ENCODE assay signal across 1 cellular context in the genomic region with DNA sequence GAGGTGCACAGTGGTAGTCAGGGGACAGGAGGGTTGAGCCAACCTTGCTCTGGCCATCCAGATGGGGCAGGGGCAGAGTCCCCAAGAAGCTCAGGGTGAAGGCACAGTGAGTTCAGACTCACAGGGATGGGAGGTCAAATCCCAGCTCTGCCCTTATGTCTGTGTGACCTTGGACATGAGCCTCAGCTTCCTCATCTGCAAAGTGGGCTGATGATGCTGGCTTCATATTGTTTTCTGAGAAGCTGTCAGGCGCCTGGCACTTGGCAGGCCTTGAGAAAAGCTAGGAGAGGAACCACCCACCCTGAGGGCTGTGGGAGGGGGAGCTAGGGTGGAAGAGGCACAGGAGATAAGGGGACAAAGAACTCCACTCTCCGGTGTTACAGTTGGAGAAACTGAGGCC.
TF ChIP-seq lines count a peak whose summit lies in the region.

No MANE protein-coding gene starts in this region.

TF ChIP-seq in HCT116, 20 proteins besides CTCF, POLR2A, EP300 and RAD21 (continued from another document):
- TF ChIP-seq, protein P1, sequence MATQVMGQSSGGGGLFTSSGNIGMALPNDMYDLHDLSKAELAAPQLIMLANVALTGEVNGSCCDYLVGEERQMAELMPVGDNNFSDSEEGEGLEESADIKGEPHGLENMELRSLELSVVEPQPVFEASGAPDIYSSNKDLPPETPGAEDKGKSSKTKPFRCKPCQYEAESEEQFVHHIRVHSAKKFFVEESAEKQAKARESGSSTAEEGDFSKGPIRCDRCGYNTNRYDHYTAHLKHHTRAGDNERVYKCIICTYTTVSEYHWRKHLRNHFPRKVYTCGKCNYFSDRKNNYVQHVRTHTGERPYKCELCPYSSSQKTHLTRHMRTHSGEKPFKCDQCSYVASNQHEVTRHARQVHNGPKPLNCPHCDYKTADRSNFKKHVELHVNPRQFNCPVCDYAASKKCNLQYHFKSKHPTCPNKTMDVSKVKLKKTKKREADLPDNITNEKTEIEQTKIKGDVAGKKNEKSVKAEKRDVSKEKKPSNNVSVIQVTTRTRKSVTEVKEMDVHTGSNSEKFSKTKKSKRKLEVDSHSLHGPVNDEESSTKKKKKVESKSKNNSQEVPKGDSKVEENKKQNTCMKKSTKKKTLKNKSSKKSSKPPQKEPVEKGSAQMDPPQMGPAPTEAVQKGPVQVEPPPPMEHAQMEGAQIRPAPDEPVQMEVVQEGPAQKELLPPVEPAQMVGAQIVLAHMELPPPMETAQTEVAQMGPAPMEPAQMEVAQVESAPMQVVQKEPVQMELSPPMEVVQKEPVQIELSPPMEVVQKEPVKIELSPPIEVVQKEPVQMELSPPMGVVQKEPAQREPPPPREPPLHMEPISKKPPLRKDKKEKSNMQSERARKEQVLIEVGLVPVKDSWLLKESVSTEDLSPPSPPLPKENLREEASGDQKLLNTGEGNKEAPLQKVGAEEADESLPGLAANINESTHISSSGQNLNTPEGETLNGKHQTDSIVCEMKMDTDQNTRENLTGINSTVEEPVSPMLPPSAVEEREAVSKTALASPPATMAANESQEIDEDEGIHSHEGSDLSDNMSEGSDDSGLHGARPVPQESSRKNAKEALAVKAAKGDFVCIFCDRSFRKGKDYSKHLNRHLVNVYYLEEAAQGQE (IDR thresholded peaks at IDR 0.05; ENCODE audit: low read depth), result no peak
- TF ChIP-seq ELF1 (IDR thresholded peaks at IDR 0.05; ENCODE audit: borderline replicate concordance, low read depth) (no peak), POLR2AphosphoS5 (IDR thresholded peaks at IDR 0.05; ENCODE audit: low read depth, low read length) (no peak), ZFX (IDR thresholded peaks at IDR 0.05) (no peak), CBX3 (IDR thresholded peaks at IDR 0.05; ENCODE audit: low read depth) (no peak), EZH2 (IDR thresholded peaks at IDR 0.05) (no peak), CEBPB (IDR thresholded peaks at IDR 0.05; ENCODE audit: low read depth) (no peak), EZH2phosphoT487 (IDR thresholded peaks at IDR 0.05; ENCODE audit: borderline replicate concordance) (no peak)
- TF ChIP-seq, protein P2, sequence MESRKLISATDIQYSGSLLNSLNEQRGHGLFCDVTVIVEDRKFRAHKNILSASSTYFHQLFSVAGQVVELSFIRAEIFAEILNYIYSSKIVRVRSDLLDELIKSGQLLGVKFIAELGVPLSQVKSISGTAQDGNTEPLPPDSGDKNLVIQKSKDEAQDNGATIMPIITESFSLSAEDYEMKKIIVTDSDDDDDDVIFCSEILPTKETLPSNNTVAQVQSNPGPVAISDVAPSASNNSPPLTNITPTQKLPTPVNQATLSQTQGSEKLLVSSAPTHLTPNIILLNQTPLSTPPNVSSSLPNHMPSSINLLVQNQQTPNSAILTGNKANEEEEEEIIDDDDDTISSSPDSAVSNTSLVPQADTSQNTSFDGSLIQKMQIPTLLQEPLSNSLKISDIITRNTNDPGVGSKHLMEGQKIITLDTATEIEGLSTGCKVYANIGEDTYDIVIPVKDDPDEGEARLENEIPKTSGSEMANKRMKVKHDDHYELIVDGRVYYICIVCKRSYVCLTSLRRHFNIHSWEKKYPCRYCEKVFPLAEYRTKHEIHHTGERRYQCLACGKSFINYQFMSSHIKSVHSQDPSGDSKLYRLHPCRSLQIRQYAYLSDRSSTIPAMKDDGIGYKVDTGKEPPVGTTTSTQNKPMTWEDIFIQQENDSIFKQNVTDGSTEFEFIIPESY (IDR thresholded peaks at IDR 0.05; ENCODE audit: extremely low read depth, insufficient replicate concordance, low read length), result no peak
- TF ChIP-seq, protein P3, sequence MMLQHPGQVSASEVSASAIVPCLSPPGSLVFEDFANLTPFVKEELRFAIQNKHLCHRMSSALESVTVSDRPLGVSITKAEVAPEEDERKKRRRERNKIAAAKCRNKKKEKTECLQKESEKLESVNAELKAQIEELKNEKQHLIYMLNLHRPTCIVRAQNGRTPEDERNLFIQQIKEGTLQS (IDR thresholded peaks at IDR 0.05), result no peak
TF ChIP-seq in HCT116: peak in this region for 0.
